ENCODE assay signal across 7 cellular contexts in the genomic region with DNA sequence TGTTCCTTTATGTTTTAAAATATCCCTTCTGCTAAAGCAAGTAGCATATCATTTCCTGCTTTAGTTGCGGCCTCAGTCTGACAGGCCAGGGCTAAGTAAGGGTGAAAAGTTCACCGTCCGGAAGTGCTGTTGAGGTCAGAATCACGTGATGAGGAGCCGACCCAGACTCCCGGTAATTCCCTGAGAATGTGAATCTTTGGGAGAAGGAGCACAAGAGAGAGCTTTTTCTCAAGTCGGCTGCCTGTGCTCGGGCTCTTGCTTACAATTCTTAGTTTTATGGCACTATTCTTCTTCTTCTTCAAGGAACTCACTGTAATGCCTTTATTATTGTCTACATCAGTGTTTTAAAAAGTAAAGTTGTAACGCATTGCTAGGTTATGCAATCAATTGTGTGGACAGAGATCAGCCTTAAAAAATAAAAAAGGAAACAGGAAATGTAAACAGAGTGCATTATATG.
A peak's percentile ranks its signal among the peaks of the same experiment; 100 is the strongest.
DNase-seq lines count a peak whose midpoint lies in the region; ATAC-seq, FAIRE-seq and TF ChIP-seq lines count a peak whose summit lies in the region.

No MANE protein-coding gene starts in this region.

- DNase-seq in HFFc6 (peak; percentile 77), NCI-H510A treated with DMSO at 0.1 percent for 48 hours (lab: John Stamatoyannopoulos, UW) (peak; percentile 74), bronchial epithelial cell (ENCODE audit: low read depth) (peak; percentile 83), left lung (peak in 1 of 2 donors; percentile 82), stromal cell of bone marrow (ENCODE audit: low read depth) (peak; percentile 85), NCI-H128 (lab: John Stamatoyannopoulos, UW; ENCODE audit: unreplicated experiment) (no peak)

- no peaks in the 10 kb centered on the region for H3K9me3 Mint-ChIP-seq in HFFc6

- intact Hi-C loops in left lung (cut with DNase I) = no loop called here

- no peaks in the 10 kb centered on the region for H3K36me3 Mint-ChIP-seq in HFFc6 (ENCODE audit: low read depth)

- H3K9me3 ChIP-seq in left lung = no peaks in the 10 kb centered on the region

- TF ChIP-seq CTCF in HFFc6 (IDR thresholded peaks at IDR 0.05) = no peak
- no peak for TF ChIP-seq CTCF in bronchial epithelial cell (IDR thresholded peaks at IDR 0.05; ENCODE audit: insufficient read depth, low read length, severe bottlenecking)
- no peak for TF ChIP-seq CTCF in left lung (IDR thresholded peaks at IDR 0.05)

- FAIRE-seq in bronchial epithelial cell (lab: Jason Lieb, UNC) = no peak

- H3K27ac Mint-ChIP-seq in HFFc6 = peak overlapping the region; percentile 93

- H3K27ac ChIP-seq in left lung = peak overlapping the region; percentile 67 to 70

- H3K4me3 ChIP-seq in bronchial epithelial cell (ENCODE audit: low read depth, low read length) = peak overlapping the region; percentile 20
- H3K4me3 ChIP-seq in left lung = peak overlapping the region in 1 of 2 donors; percentile 28

- peak overlapping the region; percentile 81 for H3K4me3 Mint-ChIP-seq in HFFc6

- no peaks in the 10 kb centered on the region for H3K27me3 Mint-ChIP-seq in HFFc6 (ENCODE audit: insufficient read depth)

- H3K27me3 ChIP-seq in bronchial epithelial cell (ENCODE audit: control insufficient read depth, insufficient read depth, low read length) (no peaks in the 10 kb centered on the region), left lung (no peaks in the 10 kb centered on the region)

- H3K4me1 Mint-ChIP-seq in HFFc6 (ENCODE audit: low read depth) = peaks cover 55% of the 10 kb centered on the region

- H3K36me3 ChIP-seq in bronchial epithelial cell (ENCODE audit: control insufficient read depth, insufficient read depth, low read length) (no peaks in the 10 kb centered on the region), left lung (no peaks in the 10 kb centered on the region)

- H3K4me1 ChIP-seq in left lung = peaks cover 7 to 20% of the 10 kb centered on the region in 2 donors

- ATAC-seq in GM18498 (IDR thresholded peaks at IDR 0.05; ENCODE audit: unreplicated experiment) (peak; percentile 93), left lung (peak; percentile 96)
